ENCODE assay signal across 9 cellular contexts in the genomic region with DNA sequence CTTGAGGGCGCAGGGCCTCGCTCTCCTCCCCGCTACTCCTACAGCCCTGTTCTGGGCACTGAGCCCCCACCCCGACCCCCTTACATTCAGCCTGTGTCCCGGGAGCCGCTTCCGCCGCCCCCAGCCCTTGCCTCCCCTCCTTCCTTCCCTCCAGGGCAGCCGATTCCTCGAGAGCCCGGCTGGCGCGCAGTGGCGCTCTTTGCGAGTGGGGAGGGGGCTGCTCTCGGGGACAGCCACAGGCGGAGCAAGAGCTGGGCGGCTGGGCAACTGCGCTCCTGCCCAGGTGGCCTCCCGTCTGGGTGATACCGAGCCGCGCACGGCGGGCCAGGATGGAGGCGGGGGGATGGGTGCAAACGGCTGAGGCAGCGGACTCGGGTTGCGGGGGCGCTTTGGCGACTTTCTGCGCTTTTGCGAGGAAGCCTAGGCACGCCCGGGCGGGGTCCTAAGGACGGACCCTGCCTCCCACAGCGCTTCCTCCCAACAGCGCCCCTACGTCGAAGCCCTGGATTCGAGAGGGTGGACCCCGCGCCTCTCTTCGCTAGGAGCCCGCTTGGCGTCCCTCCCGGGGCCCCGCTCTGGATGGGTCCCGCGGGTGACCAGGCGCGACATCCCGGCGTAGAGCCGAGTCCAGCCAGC. TPM values are rescaled to one million over a fixed set of nuclear protein-coding genes. Genes with fewer than 3 reads are reported as not detected.
A peak's percentile ranks its signal among the peaks of the same experiment; 100 is the strongest.
DNase-seq lines count a peak whose midpoint lies in the region; ATAC-seq, FAIRE-seq and TF ChIP-seq lines count a peak whose summit lies in the region.
"Had no signal": no experiment of that assay in that cellular context is flagged by ENCODE, and none has a peak within 500 bp of the region (broad histone marks: within the 10 kb centered on the region; RNA-seq: fewer than 3 reads in every experiment).

No MANE protein-coding gene starts in this region.

- H3K36me3 ChIP-seq in body of pancreas (replicated peaks in 1 of 2; ENCODE audit: insufficient read depth in 1 of 2, low read depth in 2 of 2) (no peaks in the 10 kb centered on the region), HepG2 (replicated peaks in 1 of 2; ENCODE audit: control insufficient read depth in 1 of 2, insufficient read depth in 2 of 2, low read length in 2 of 2) (peaks cover 0 to 6% of the 10 kb centered on the region in 2 experiments; a peak in 2 of 5 replicates), tibial artery (no peaks in the 10 kb centered on the region)

- TF ChIP-seq EP300 in HepG2 (IDR thresholded peaks at IDR 0.05; ENCODE audit: low read depth in 2 of 2, low read length in 2 of 2), result no peak
- TF ChIP-seq EP300 in HepG2 (CRISPR knock-in tag; IDR thresholded peaks at IDR 0.05; ENCODE audit: borderline replicate concordance), result no peak

- H3K9me3 ChIP-seq in body of pancreas (no peaks in the 10 kb centered on the region), HepG2 (ENCODE audit: low read length) (no peaks in the 10 kb centered on the region), tibial artery (no peaks in the 10 kb centered on the region)

- H3K4me3 ChIP-seq in body of pancreas (peak overlapping the region; percentile 43 to 75), HepG2 (replicated peaks in 1 of 3; ENCODE audit: insufficient read depth in 1 of 3, low read depth in 2 of 3, low read length in 3 of 3) (peak overlapping the region; percentile 87 to 97 (median 88)), tibial artery (peak overlapping the region; percentile 68 to 71)

- POLR2A ChIA-PET in activated CD4-positive, alpha-beta T cell treated with anti-CD3 and anti-CD28 coated beads for 36 hours (lab: Charles Lee), result no interaction called here
- POLR2A ChIA-PET in HepG2 (lab: Yijun Ruan, JAX), result interaction anchor here (0.7 to 5.9 kb wide), 4 partner anchors 70 to 155 kb away, joined by 3 to 101 read pairs (median 3); partner anchors contain the start of gene CFAP20

- peak overlapping the region; percentile 82 for H3K9ac ChIP-seq in HepG2 (ENCODE audit: insufficient read depth, low read depth, low read length)

- no peaks in the 10 kb centered on the region for H3K9me3 Mint-ChIP-seq in activated CD4-positive, alpha-beta T cell treated with anti-CD3 and anti-CD28 coated beads for 36 hours (ENCODE audit: low read depth)

- H3K27ac ChIP-seq in body of pancreas, result peak overlapping the region; percentile 75 to 94 (median 86)
- H3K27ac ChIP-seq in HepG2 (ENCODE audit: extremely low read length, insufficient read depth, low read length), result peak overlapping the region; percentile 6
- H3K27ac ChIP-seq in tibial artery, result peak overlapping the region; percentile 72 to 73

- H3K4me1 ChIP-seq in body of pancreas, result peaks cover 93% of the 10 kb centered on the region
- H3K4me1 ChIP-seq in HepG2 (ENCODE audit: insufficient read depth, low read length), result peaks cover 59% of the 10 kb centered on the region
- H3K4me1 ChIP-seq in tibial artery, result peaks cover 0 to 50% (median 41%) of the 10 kb centered on the region in 4 donors

- H3K79me2 ChIP-seq in HepG2 (ENCODE audit: insufficient read depth, low read length), result peaks cover 31% of the 10 kb centered on the region

- peak; percentile 18 for DNase-seq in activated CD4-positive, alpha-beta T cell treated with anti-CD3 and anti-CD28 coated beads for 36 hours
- DNase-seq in activated CD4-positive, alpha-beta T cell treated with anti-CD3 and anti-CD28 coated beads, Interleukin-2, amount 50 U/mL, for 1 hour, result no peak
- DNase-seq in body of pancreas (peak in 3 of 4 donors; percentile 35 to 53 (median 36)), HepG2 (ENCODE audit: low spot score) (no peak), tibial artery (no peak), GM19239 (ENCODE audit: insufficient read length, low spot score) (no peak)
- no peak for DNase-seq in activated CD4-positive, CD25-positive, alpha-beta regulatory T cell (lab: John Stamatoyannopoulos, UW)

- H2AFZ ChIP-seq in HepG2 (ENCODE audit: low read length), result no peak overlapping the region

- H3K27me3 ChIP-seq in body of pancreas (no peaks in the 10 kb centered on the region), HepG2 (ENCODE audit: control insufficient read depth in 1 of 2, insufficient read depth in 2 of 2, low read length in 2 of 2) (no peaks in the 10 kb centered on the region), tibial artery (no peaks in the 10 kb centered on the region)

- H3K36me3 Mint-ChIP-seq in activated CD4-positive, alpha-beta T cell treated with anti-CD3 and anti-CD28 coated beads for 36 hours (ENCODE audit: low read depth), result no peaks in the 10 kb centered on the region

- TF ChIP-seq CTCF in body of pancreas (IDR thresholded peaks at IDR 0.05), result no peak
- TF ChIP-seq CTCF in HepG2 (CRISPR knock-in tag; IDR thresholded peaks at IDR 0.05), result no peak; the same call in 1 of the 2 replicates
- no peak for TF ChIP-seq CTCF in tibial artery (IDR thresholded peaks at IDR 0.05)

- CTCF ChIA-PET in activated CD4-positive, alpha-beta T cell treated with anti-CD3 and anti-CD28 coated beads for 36 hours (lab: Charles Lee), result interaction anchor here (0.5 to 1.6 kb wide), 3 partner anchors 16 to 398 kb away, joined by 3 to 4 read pairs (median 3); no protein-coding TSS in a partner anchor
- CTCF ChIA-PET in HepG2 (lab: Yijun Ruan, JAX; ENCODE audit: low intra/inter-chr PET ratio, low total read pairs), result no interaction called here

- in situ Hi-C loops in HepG2 (cut with HindIII; ENCODE audit: extremely low pct_ligation_motif_present, low pct_unique_long_range_greater_than_20kb), result no loop called here

- BruUV-seq in HepG2 (replicated peaks; lab: Mats Ljungman, UMichigan), result no TSS peak

- 0% methylated on average over 34 to 53 of the region's 57 CpGs for WGBS in body of pancreas, 2 donors
- 0% methylated on average over 35 of the region's 57 CpGs for WGBS in HepG2 (ENCODE audit: low lambda C conversion rate)

- TF ChIP-seq RAD21 in HepG2 (CRISPR knock-in tag; IDR thresholded peaks at IDR 0.05), result no peak

- peaks cover 5% of the 10 kb centered on the region for H3K27me3 Mint-ChIP-seq in activated CD4-positive, alpha-beta T cell treated with anti-CD3 and anti-CD28 coated beads for 36 hours

- H3K4me3 Mint-ChIP-seq in activated CD4-positive, alpha-beta T cell treated with anti-CD3 and anti-CD28 coated beads for 36 hours, result peak overlapping the region; percentile 40

- H4K20me1 ChIP-seq in HepG2 (ENCODE audit: insufficient read depth, low read length), result peaks cover 23% of the 10 kb centered on the region; the same call in 1 of the 2 replicates

- no peak for TF ChIP-seq POLR2A in body of pancreas (IDR thresholded peaks at IDR 0.05)
- no peak for TF ChIP-seq POLR2A in HepG2 (IDR thresholded peaks at IDR 0.05; ENCODE audit: insufficient read depth in 1 of 2, low read depth in 2 of 2, low read length in 2 of 2)

- H3K4me2 ChIP-seq in HepG2 (ENCODE audit: low read depth, low read length), result peak overlapping the region; percentile 96

- H3K4me1 Mint-ChIP-seq in activated CD4-positive, alpha-beta T cell treated with anti-CD3 and anti-CD28 coated beads for 36 hours, result peaks cover 7% of the 10 kb centered on the region

- intact Hi-C loops in activated CD4-positive, alpha-beta T cell treated with anti-CD3 and anti-CD28 coated beads for 36 hours (cut with DNase I, micrococcal nuclease), result loop anchor here (5.0 to 10.0 kb wide), 4 partner anchors 168 to 368 kb away; partner anchors contain the start of genes CSNK2A2 (in 1 of the 2) and GINS3 (in 1 of the 2)
- intact Hi-C loops in body of pancreas (cut with DNase I), result no loop called here
- intact Hi-C loops in HepG2 (cut with micrococcal nuclease; ENCODE audit: unreplicated experiment), result loop anchor here (10.0 kb wide), 2 partner anchors 168 to 278 kb away; partner anchors contain the start of gene CSNK2A2
- intact Hi-C loops in tibial artery (cut with DNase I; ENCODE audit: low total_unique reads), result no loop called here

- FAIRE-seq in HepG2 (lab: Jason Lieb, UNC), result no peak
- FAIRE-seq in GM19239 (lab: Jason Lieb, UNC), result no peak
- FAIRE-seq: G401.6 had no signal

- no peak for ATAC-seq in activated CD4-positive, alpha-beta T cell treated with anti-CD3 and anti-CD28 coated beads for 36 hours
- ATAC-seq in body of pancreas, result no peak
- peak; percentile 2 for ATAC-seq in HepG2
- ATAC-seq in GM19328 (IDR thresholded peaks at IDR 0.05; ENCODE audit: unreplicated experiment), result no peak

- no peak overlapping the region for H3K27ac Mint-ChIP-seq in activated CD4-positive, alpha-beta T cell treated with anti-CD3 and anti-CD28 coated beads for 36 hours

RNA-seq across cellular contexts. Expression of gene MMP15, which starts 1.3 kb away (rescaled TPM):
- total RNA-seq in activated CD4-positive, alpha-beta T cell treated with anti-CD3 and anti-CD28 coated beads for 36 hours, result under 1 TPM; 0.19 to 0.43 TPM
- total RNA-seq in body of pancreas (10 to 100 TPM; 22.3 to 35.3 TPM), HepG2 (2016; rRNA removed; fragmentation: Illumina TruSeq; extraction: Trizol) (17.2 and 35.2 TPM in 2 replicates)
- 3.1 and 4.0 TPM in 2 replicates for total RNA-seq in HepG2 (2016; cell fraction: cytosol; rRNA removed; fragmentation: Illumina TruSeq; extraction: Trizol; ENCODE audit: low read depth)
- total RNA-seq in HepG2 (2016; cell fraction: insoluble cytoplasmic fraction; rRNA removed; fragmentation: Illumina TruSeq; extraction: Trizol), result 15.2 and 35.5 TPM in 2 replicates
- 11.7 and 12.8 TPM in 2 replicates for total RNA-seq in HepG2 (2016; cell fraction: membrane; rRNA removed; fragmentation: Illumina TruSeq; extraction: Trizol)
- 29.8 and 35.0 TPM in 2 replicates for total RNA-seq in HepG2 (2016; cell fraction: nucleus; rRNA removed; fragmentation: Illumina TruSeq; extraction: Trizol)
- polyA plus RNA-seq in HepG2 (2011; rRNA removed), result 44.9 and 65.2 TPM in 2 replicates
- 48.2 and 63.4 TPM in 2 replicates for polyA plus RNA-seq in HepG2 (2011; cell fraction: cytosol; rRNA removed)
- polyA plus RNA-seq in HepG2 (2011; cell fraction: nucleus; rRNA removed), result 48.7 and 49.3 TPM in 2 replicates
- polyA plus RNA-seq in HepG2 (2012), result 31.4 and 52.1 TPM in 2 replicates
- 3.1 and 3.6 TPM in 2 replicates for polyA plus RNA-seq in HepG2 (2016; cell fraction: cytosol; fragmentation: Illumina TruSeq; extraction: Trizol; ENCODE audit: low read depth)
- polyA plus RNA-seq in HepG2 (2016; cell fraction: insoluble cytoplasmic fraction; fragmentation: Illumina TruSeq; extraction: Trizol; ENCODE audit: low read depth), result 20.6 and 24.8 TPM in 2 replicates
- 9.3 and 9.6 TPM in 2 replicates for polyA plus RNA-seq in HepG2 (2016; cell fraction: membrane; fragmentation: Illumina TruSeq; extraction: Trizol; ENCODE audit: low read depth)
- 59.2 and 61.3 TPM in 2 replicates for polyA plus RNA-seq in HepG2 (2016; cell fraction: nucleus; fragmentation: Illumina TruSeq; extraction: Trizol; ENCODE audit: insufficient read depth, low read depth)
- 32.1 and 99.8 TPM in 2 replicates for polyA minus RNA-seq in HepG2 (2011; rRNA and poly(A)+ RNA removed; ENCODE audit: low replicate concordance)
- polyA minus RNA-seq in HepG2 (2011; cell fraction: cytosol; rRNA and poly(A)+ RNA removed), result 50.9 and 56.7 TPM in 2 replicates
- polyA minus RNA-seq in HepG2 (2011; cell fraction: nucleus; rRNA and poly(A)+ RNA removed), result 14.2 and 19.3 TPM in 2 replicates

RNA-seq across cellular contexts. Expression of gene USB1, which starts 25.6 kb away (rescaled TPM):
- total RNA-seq in activated CD4-positive, alpha-beta T cell treated with anti-CD3 and anti-CD28 coated beads for 36 hours, result 10 to 100 TPM; 37.3 to 38.5 TPM
- 10 to 100 TPM; 22.4 to 46.7 TPM for total RNA-seq in body of pancreas
- 16.7 and 33.5 TPM in 2 replicates for total RNA-seq in HepG2 (2016; rRNA removed; fragmentation: Illumina TruSeq; extraction: Trizol)
- total RNA-seq in HepG2 (2016; cell fraction: cytosol; rRNA removed; fragmentation: Illumina TruSeq; extraction: Trizol; ENCODE audit: low read depth), result 11.1 and 11.2 TPM in 2 replicates
- total RNA-seq in HepG2 (2016; cell fraction: insoluble cytoplasmic fraction; rRNA removed; fragmentation: Illumina TruSeq; extraction: Trizol), result 17.4 and 32.4 TPM in 2 replicates
- total RNA-seq in HepG2 (2016; cell fraction: membrane; rRNA removed; fragmentation: Illumina TruSeq; extraction: Trizol), result 47.5 and 49.4 TPM in 2 replicates
- total RNA-seq in HepG2 (2016; cell fraction: nucleus; rRNA removed; fragmentation: Illumina TruSeq; extraction: Trizol), result 17.8 and 27.0 TPM in 2 replicates
- polyA plus RNA-seq in HepG2 (2011; rRNA removed), result 65.4 and 75.9 TPM in 2 replicates
- 60.7 and 64.8 TPM in 2 replicates for polyA plus RNA-seq in HepG2 (2011; cell fraction: cytosol; rRNA removed)
- polyA plus RNA-seq in HepG2 (2011; cell fraction: nucleus; rRNA removed), result 51.6 and 63.8 TPM in 2 replicates
- 24.1 and 47.2 TPM in 2 replicates for polyA plus RNA-seq in HepG2 (2012)
- polyA plus RNA-seq in HepG2 (2016; cell fraction: cytosol; fragmentation: Illumina TruSeq; extraction: Trizol; ENCODE audit: low read depth), result 54.6 and 63.3 TPM in 2 replicates
- 76.8 and 103 TPM in 2 replicates for polyA plus RNA-seq in HepG2 (2016; cell fraction: insoluble cytoplasmic fraction; fragmentation: Illumina TruSeq; extraction: Trizol; ENCODE audit: low read depth)
- 136 and 142 TPM in 2 replicates for polyA plus RNA-seq in HepG2 (2016; cell fraction: membrane; fragmentation: Illumina TruSeq; extraction: Trizol; ENCODE audit: low read depth)
- 62.4 and 62.9 TPM in 2 replicates for polyA plus RNA-seq in HepG2 (2016; cell fraction: nucleus; fragmentation: Illumina TruSeq; extraction: Trizol; ENCODE audit: insufficient read depth, low read depth)
- polyA minus RNA-seq in HepG2 (2011; rRNA and poly(A)+ RNA removed; ENCODE audit: low replicate concordance), result 97.4 and 101 TPM in 2 replicates
- polyA minus RNA-seq in HepG2 (2011; cell fraction: cytosol; rRNA and poly(A)+ RNA removed), result 44.2 and 48.1 TPM in 2 replicates
- 30.8 and 37.7 TPM in 2 replicates for polyA minus RNA-seq in HepG2 (2011; cell fraction: nucleus; rRNA and poly(A)+ RNA removed)

RNA-seq across cellular contexts. Expression of gene ZNF319, which starts 26.4 kb away (rescaled TPM):
- total RNA-seq in activated CD4-positive, alpha-beta T cell treated with anti-CD3 and anti-CD28 coated beads for 36 hours, result 1 to 10 TPM; 5.3 to 6.6 TPM
- total RNA-seq in body of pancreas, result 1 to 10 TPM; 3.3 to 4.7 TPM
- 3.5 and 3.6 TPM in 2 replicates for total RNA-seq in HepG2 (2016; rRNA removed; fragmentation: Illumina TruSeq; extraction: Trizol)
- 0.51 and 0.88 TPM in 2 replicates for total RNA-seq in HepG2 (2016; cell fraction: cytosol; rRNA removed; fragmentation: Illumina TruSeq; extraction: Trizol; ENCODE audit: low read depth)
- total RNA-seq in HepG2 (2016; cell fraction: insoluble cytoplasmic fraction; rRNA removed; fragmentation: Illumina TruSeq; extraction: Trizol), result 3.1 and 3.2 TPM in 2 replicates
- total RNA-seq in HepG2 (2016; cell fraction: membrane; rRNA removed; fragmentation: Illumina TruSeq; extraction: Trizol), result 2.3 and 2.7 TPM in 2 replicates
- total RNA-seq in HepG2 (2016; cell fraction: nucleus; rRNA removed; fragmentation: Illumina TruSeq; extraction: Trizol), result 3.0 and 3.7 TPM in 2 replicates
- 2.4 and 5.2 TPM in 2 replicates for polyA plus RNA-seq in HepG2 (2011; rRNA removed)
- 2.9 and 3.1 TPM in 2 replicates for polyA plus RNA-seq in HepG2 (2011; cell fraction: cytosol; rRNA removed)
- 7.2 and 8.1 TPM in 2 replicates for polyA plus RNA-seq in HepG2 (2011; cell fraction: nucleus; rRNA removed)
- polyA plus RNA-seq in HepG2 (2012), result 2.2 and 4.4 TPM in 2 replicates
- 0.15 and 0.25 TPM in 2 replicates for polyA plus RNA-seq in HepG2 (2016; cell fraction: cytosol; fragmentation: Illumina TruSeq; extraction: Trizol; ENCODE audit: low read depth)
- 4.6 TPM in 2 replicates for polyA plus RNA-seq in HepG2 (2016; cell fraction: insoluble cytoplasmic fraction; fragmentation: Illumina TruSeq; extraction: Trizol; ENCODE audit: low read depth)
- 1.0 and 1.3 TPM in 2 replicates for polyA plus RNA-seq in HepG2 (2016; cell fraction: membrane; fragmentation: Illumina TruSeq; extraction: Trizol; ENCODE audit: low read depth)
- polyA plus RNA-seq in HepG2 (2016; cell fraction: nucleus; fragmentation: Illumina TruSeq; extraction: Trizol; ENCODE audit: insufficient read depth, low read depth), result 5.6 TPM in 2 replicates
- polyA minus RNA-seq in HepG2 (2011; rRNA and poly(A)+ RNA removed; ENCODE audit: low replicate concordance), result 8.6 and 11.6 TPM in 2 replicates
- polyA minus RNA-seq in HepG2 (2011; cell fraction: cytosol; rRNA and poly(A)+ RNA removed), result 4.9 and 6.1 TPM in 2 replicates
- polyA minus RNA-seq in HepG2 (2011; cell fraction: nucleus; rRNA and poly(A)+ RNA removed), result 4.6 and 5.0 TPM in 2 replicates

RNA-seq across cellular contexts. Expression of gene CNGB1, which starts 55.9 kb away (rescaled TPM):
- total RNA-seq in activated CD4-positive, alpha-beta T cell treated with anti-CD3 and anti-CD28 coated beads for 36 hours, result not detected
- total RNA-seq in body of pancreas (not detected), HepG2 (2016; rRNA removed; fragmentation: Illumina TruSeq; extraction: Trizol) (0.02 and 0.03 TPM in 2 replicates)
- not detected in 2 replicates for total RNA-seq in HepG2 (2016; cell fraction: cytosol; rRNA removed; fragmentation: Illumina TruSeq; extraction: Trizol; ENCODE audit: low read depth)
- total RNA-seq in HepG2 (2016; cell fraction: insoluble cytoplasmic fraction; rRNA removed; fragmentation: Illumina TruSeq; extraction: Trizol), result 0.03 and 0.09 TPM in 2 replicates
- 0.53 TPM in 1 of 2 replicates, not detected in the other for total RNA-seq in HepG2 (2016; cell fraction: membrane; rRNA removed; fragmentation: Illumina TruSeq; extraction: Trizol)
- total RNA-seq in HepG2 (2016; cell fraction: nucleus; rRNA removed; fragmentation: Illumina TruSeq; extraction: Trizol), result not detected in 2 replicates
- 0.15 and 0.29 TPM in 2 replicates for polyA plus RNA-seq in HepG2 (2011; rRNA removed)
- 0.15 and 0.33 TPM in 2 replicates for polyA plus RNA-seq in HepG2 (2011; cell fraction: cytosol; rRNA removed)
- polyA plus RNA-seq in HepG2 (2011; cell fraction: nucleus; rRNA removed), result 0.08 and 0.38 TPM in 2 replicates
- polyA plus RNA-seq in HepG2 (2012), result 0.08 and 0.84 TPM in 2 replicates
- polyA plus RNA-seq in HepG2 (2016; cell fraction: cytosol; fragmentation: Illumina TruSeq; extraction: Trizol; ENCODE audit: low read depth), result 0.09 and 0.19 TPM in 2 replicates
- polyA plus RNA-seq in HepG2 (2016; cell fraction: insoluble cytoplasmic fraction; fragmentation: Illumina TruSeq; extraction: Trizol; ENCODE audit: low read depth), result 0.05 TPM in 1 of 2 replicates, not detected in the other
- not detected in 2 replicates for polyA plus RNA-seq in HepG2 (2016; cell fraction: membrane; fragmentation: Illumina TruSeq; extraction: Trizol; ENCODE audit: low read depth)
- not detected in 2 replicates for polyA plus RNA-seq in HepG2 (2016; cell fraction: nucleus; fragmentation: Illumina TruSeq; extraction: Trizol; ENCODE audit: insufficient read depth, low read depth)
- 4.0 and 16.2 TPM in 2 replicates for polyA minus RNA-seq in HepG2 (2011; rRNA and poly(A)+ RNA removed; ENCODE audit: low replicate concordance)
- 0.10 TPM in 1 of 2 replicates, not detected in the other for polyA minus RNA-seq in HepG2 (2011; cell fraction: cytosol; rRNA and poly(A)+ RNA removed)
- polyA minus RNA-seq in HepG2 (2011; cell fraction: nucleus; rRNA and poly(A)+ RNA removed), result 0.64 and 1.5 TPM in 2 replicates

Comparison
In these comparisons a context has a peak if more than half of its experiments do, and no peak if none do; other contexts are left out.
1. DNase-seq: peak in activated CD4-positive, alpha-beta T cell treated with anti-CD3 and anti-CD28 coated beads for 36 hours (single experiment) and body of pancreas (3 of 4); none in activated CD4-positive, alpha-beta T cell treated with anti-CD3 and anti-CD28 coated beads, Interleukin-2, amount 50 U/mL, for 1 hour (single experiment), HepG2 (single experiment), tibial artery (0 of 2), activated CD4-positive, CD25-positive, alpha-beta regulatory T cell (0 of 4) and GM19239 (single experiment).
2. H3K27ac ChIP-seq: peak in every context shown above with its lines; median percentile 86 in body of pancreas; 72 in tibial artery; 6 in HepG2.
3. intact Hi-C loops: an anchor here in activated CD4-positive, alpha-beta T cell treated with anti-CD3 and anti-CD28 coated beads for 36 hours (5.0 to 10.0 kb wide) and HepG2 (10.0 kb wide); none called in body of pancreas and tibial artery.
4. Peak in every context shown above with its lines, with median percentiles within 50 percentile points of each other: H3K4me3 ChIP-seq.